In genomic region chrX:18828832-18829404, GRCh38 we compare ENCODE assay signal across 19 cellular contexts.
A peak's percentile ranks its signal among the peaks of the same experiment; 100 is the strongest.
DNase-seq lines count a peak whose midpoint lies in the region; ATAC-seq and TF ChIP-seq lines count a peak whose summit lies in the region.
"Had no signal": no experiment of that assay in that cellular context is flagged by ENCODE, and none has a peak within 500 bp of the region (broad histone marks: within the 10 kb centered on the region; RNA-seq: fewer than 3 reads in every experiment).

No MANE protein-coding gene starts in this region.

- no peaks in the 10 kb centered on the region for H3K4me1 Mint-ChIP-seq in activated naive CD4-positive, alpha-beta T cell treated with anti-CD3 and anti-CD28 coated beads for 36 hours (ENCODE audit: low read depth)
- peaks cover 0 to 3% (median 0%) of the 10 kb centered on the region in 7 donors for H3K4me1 Mint-ChIP-seq in naive thymus-derived CD4-positive, alpha-beta T cell

- no peaks in the 10 kb centered on the region for H3K4me1 ChIP-seq in transverse colon
- no peaks in the 10 kb centered on the region for H3K4me1 ChIP-seq in naive thymus-derived CD4-positive, alpha-beta T cell (ENCODE audit: control insufficient read depth in 2 of 2, insufficient read depth in 2 of 2, low read length in 2 of 2)
- H3K4me1 ChIP-seq: heart right ventricle had no signal

- H3K36me3 ChIP-seq in transverse colon: no peaks in the 10 kb centered on the region
- no peaks in the 10 kb centered on the region for H3K36me3 ChIP-seq in naive thymus-derived CD4-positive, alpha-beta T cell (ENCODE audit: control insufficient read depth in 2 of 3, insufficient read depth in 3 of 3, low read length in 3 of 3)
- H3K36me3 ChIP-seq: heart right ventricle had no signal

- H3K27ac Mint-ChIP-seq in activated naive CD4-positive, alpha-beta T cell treated with anti-CD3 and anti-CD28 coated beads for 36 hours: no peak overlapping the region
- no peak overlapping the region for H3K27ac Mint-ChIP-seq in naive thymus-derived CD4-positive, alpha-beta T cell
- H3K27ac Mint-ChIP-seq: WTC11 had no signal

- ATAC-seq in naive thymus-derived CD4-positive, alpha-beta T cell: no peak
- ATAC-seq: heart right ventricle, left colon, WTC11 had no signal

- CTCF ChIA-PET in activated naive CD4-positive, alpha-beta T cell treated with anti-CD3 and anti-CD28 coated beads for 36 hours (lab: Charles Lee): no interaction called here
- CTCF ChIA-PET in naive thymus-derived CD4-positive, alpha-beta T cell (lab: Charles Lee): no interaction called here

- no peaks in the 10 kb centered on the region for H3K9me3 Mint-ChIP-seq in activated naive CD4-positive, alpha-beta T cell treated with anti-CD3 and anti-CD28 coated beads for 36 hours
- H3K9me3 Mint-ChIP-seq in naive thymus-derived CD4-positive, alpha-beta T cell: peaks cover 0 to 7% (median 0%) of the 10 kb centered on the region in 11 donors

- no peak overlapping the region for H3K4me3 ChIP-seq in transverse colon
- no peak overlapping the region for H3K4me3 ChIP-seq in naive thymus-derived CD4-positive, alpha-beta T cell (ENCODE audit: low read length)
- H3K4me3 ChIP-seq: coronary artery, heart right ventricle had no signal

- TF ChIP-seq POLR2A in transverse colon (IDR thresholded peaks at IDR 0.05): no peak

- peak; percentile 9 for DNase-seq in activated naive CD4-positive, alpha-beta T cell treated with anti-CD3 and anti-CD28 coated beads for 36 hours
- DNase-seq in activated naive CD4-positive, alpha-beta T cell treated with Interleukin-2 at 50 U/mL for 16 hours: no peak
- DNase-seq in LHCN-M2 (ENCODE audit: low read depth): peak; percentile 48
- peak; percentile 7 for DNase-seq in astrocyte of the hippocampus (ENCODE audit: low read depth, low spot score)
- DNase-seq in stimulated activated CD8-positive, alpha-beta memory T cell treated with anti-CD3 and anti-CD28 coated beads, Interleukin-4, amount 100 ng/mL, for 48 hours: peak; percentile 21
- DNase-seq in transverse colon: no peak
- no peak for DNase-seq in naive thymus-derived CD4-positive, alpha-beta T cell
- DNase-seq in AG08395 (ENCODE audit: low spot score): no peak
- DNase-seq: activated T-cell treated with anti-CD3 and anti-CD28 coated beads, Interleukin-2, amount 50 U/mL, for 1 hour; AML-193; amniotic stem cell; DMS79 treated with DMSO at 0.1 percent for 48 hours; heart right ventricle; left colon; NCI-H2107; small intestine had no signal

- in situ Hi-C loops in transverse colon (cut with MboI; ENCODE audit: low pct_ligation_motif_present in 1 of 4, low pct_unique_long_range_greater_than_20kb in 1 of 4, low sequenced_read_pairs in 3 of 4): no loop called here

- WGBS in transverse colon (ENCODE audit: low coverage in 1 of 2), 2 donors: 91 to 100% methylated on average over 1 of the region's 1 CpG

- no peaks in the 10 kb centered on the region for H3K27me3 ChIP-seq in transverse colon
- no peaks in the 10 kb centered on the region for H3K27me3 ChIP-seq in naive thymus-derived CD4-positive, alpha-beta T cell (ENCODE audit: control insufficient read depth in 2 of 2, insufficient read depth in 2 of 2, low read length in 2 of 2)

- no peak for TF ChIP-seq CTCF in transverse colon (IDR thresholded peaks at IDR 0.05)

- no peak overlapping the region for H3K4me3 Mint-ChIP-seq in activated naive CD4-positive, alpha-beta T cell treated with anti-CD3 and anti-CD28 coated beads for 36 hours
- H3K4me3 Mint-ChIP-seq in naive thymus-derived CD4-positive, alpha-beta T cell: no peak overlapping the region
- H3K4me3 Mint-ChIP-seq: WTC11 had no signal

- no peaks in the 10 kb centered on the region for H3K36me3 Mint-ChIP-seq in activated naive CD4-positive, alpha-beta T cell treated with anti-CD3 and anti-CD28 coated beads for 36 hours (ENCODE audit: low read depth)
- no peaks in the 10 kb centered on the region for H3K36me3 Mint-ChIP-seq in naive thymus-derived CD4-positive, alpha-beta T cell
- H3K36me3 Mint-ChIP-seq: WTC11 had no signal

- intact Hi-C loops in activated naive CD4-positive, alpha-beta T cell treated with anti-CD3 and anti-CD28 coated beads for 36 hours (cut with micrococcal nuclease): no loop called here
- intact Hi-C loops in transverse colon (cut with DNase I; ENCODE audit: low total_unique reads): no loop called here
- intact Hi-C loops in naive thymus-derived CD4-positive, alpha-beta T cell (cut with micrococcal nuclease): no loop called here

- no peaks in the 10 kb centered on the region for H3K9me3 ChIP-seq in transverse colon
- no peaks in the 10 kb centered on the region for H3K9me3 ChIP-seq in naive thymus-derived CD4-positive, alpha-beta T cell (ENCODE audit: control insufficient read depth in 2 of 3, low read length in 3 of 3)

- H3K27ac ChIP-seq in transverse colon: no peak overlapping the region
- no peak overlapping the region for H3K27ac ChIP-seq in naive thymus-derived CD4-positive, alpha-beta T cell (ENCODE audit: low read depth, low read length)
- H3K27ac ChIP-seq: coronary artery, epithelial cell of prostate, heart right ventricle had no signal

- no peaks in the 10 kb centered on the region for H3K27me3 Mint-ChIP-seq in activated naive CD4-positive, alpha-beta T cell treated with anti-CD3 and anti-CD28 coated beads for 36 hours (ENCODE audit: low read depth)
- no peaks in the 10 kb centered on the region for H3K27me3 Mint-ChIP-seq in naive thymus-derived CD4-positive, alpha-beta T cell

- POLR2A ChIA-PET in naive thymus-derived CD4-positive, alpha-beta T cell (lab: Charles Lee): no interaction called here

- no peak for TF ChIP-seq EP300 in transverse colon (IDR thresholded peaks at IDR 0.05; ENCODE audit: low read depth)

Comparison
In these comparisons a context has a peak if more than half of its experiments do, and no peak if none do; other contexts are left out.
1. DNase-seq: peak in activated naive CD4-positive, alpha-beta T cell treated with anti-CD3 and anti-CD28 coated beads for 36 hours (single experiment), LHCN-M2 (single experiment), astrocyte of the hippocampus (single experiment) and stimulated activated CD8-positive, alpha-beta memory T cell treated with anti-CD3 and anti-CD28 coated beads, Interleukin-4, amount 100 ng/mL, for 48 hours (single experiment); none in activated naive CD4-positive, alpha-beta T cell treated with Interleukin-2 at 50 U/mL for 16 hours (single experiment), transverse colon (single experiment), naive thymus-derived CD4-positive, alpha-beta T cell (0 of 9) and AG08395 (single experiment).